1 cellular context compared by ENCODE assay signal in the genomic region with DNA sequence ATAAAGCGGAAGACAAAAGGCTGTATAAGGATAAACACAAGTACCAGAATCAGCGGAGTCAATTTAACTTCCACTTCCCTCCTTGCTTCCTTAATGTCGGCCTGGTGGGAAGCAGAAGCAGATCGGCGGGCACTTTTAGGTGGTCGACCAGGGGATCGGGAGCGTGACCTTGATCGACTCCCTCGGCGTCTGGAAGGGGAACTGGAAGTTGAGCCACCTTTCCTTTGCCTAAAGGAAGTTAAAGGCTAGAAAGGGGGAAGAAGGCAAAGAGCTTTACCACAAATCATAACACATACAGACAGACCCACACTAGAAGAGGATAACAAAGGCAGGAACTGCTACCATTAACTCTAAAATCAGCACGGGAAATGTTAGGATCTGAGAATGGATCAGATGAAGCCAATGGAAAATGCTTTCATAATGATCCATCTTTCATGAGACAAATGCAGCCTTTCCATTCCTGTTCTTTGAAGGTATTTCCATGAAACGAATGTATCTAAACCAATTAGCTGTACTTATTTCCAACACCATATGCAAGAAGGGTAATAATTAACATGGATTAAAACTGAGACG.
TF ChIP-seq lines count a peak whose summit lies in the region.

No MANE protein-coding gene starts in this region.

TF ChIP-seq in SK-N-SH, 30 proteins besides CTCF, POLR2A, EP300 and RAD21 (continued from another document):
- TF ChIP-seq, protein P1, sequence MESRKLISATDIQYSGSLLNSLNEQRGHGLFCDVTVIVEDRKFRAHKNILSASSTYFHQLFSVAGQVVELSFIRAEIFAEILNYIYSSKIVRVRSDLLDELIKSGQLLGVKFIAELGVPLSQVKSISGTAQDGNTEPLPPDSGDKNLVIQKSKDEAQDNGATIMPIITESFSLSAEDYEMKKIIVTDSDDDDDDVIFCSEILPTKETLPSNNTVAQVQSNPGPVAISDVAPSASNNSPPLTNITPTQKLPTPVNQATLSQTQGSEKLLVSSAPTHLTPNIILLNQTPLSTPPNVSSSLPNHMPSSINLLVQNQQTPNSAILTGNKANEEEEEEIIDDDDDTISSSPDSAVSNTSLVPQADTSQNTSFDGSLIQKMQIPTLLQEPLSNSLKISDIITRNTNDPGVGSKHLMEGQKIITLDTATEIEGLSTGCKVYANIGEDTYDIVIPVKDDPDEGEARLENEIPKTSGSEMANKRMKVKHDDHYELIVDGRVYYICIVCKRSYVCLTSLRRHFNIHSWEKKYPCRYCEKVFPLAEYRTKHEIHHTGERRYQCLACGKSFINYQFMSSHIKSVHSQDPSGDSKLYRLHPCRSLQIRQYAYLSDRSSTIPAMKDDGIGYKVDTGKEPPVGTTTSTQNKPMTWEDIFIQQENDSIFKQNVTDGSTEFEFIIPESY (IDR thresholded peaks at IDR 0.05; ENCODE audit: borderline replicate concordance, low read depth): no peak
- no peak for TF ChIP-seq FOSL2 (IDR thresholded peaks at IDR 0.05; ENCODE audit: borderline replicate concordance, low read depth)
- TF ChIP-seq, protein P2, sequence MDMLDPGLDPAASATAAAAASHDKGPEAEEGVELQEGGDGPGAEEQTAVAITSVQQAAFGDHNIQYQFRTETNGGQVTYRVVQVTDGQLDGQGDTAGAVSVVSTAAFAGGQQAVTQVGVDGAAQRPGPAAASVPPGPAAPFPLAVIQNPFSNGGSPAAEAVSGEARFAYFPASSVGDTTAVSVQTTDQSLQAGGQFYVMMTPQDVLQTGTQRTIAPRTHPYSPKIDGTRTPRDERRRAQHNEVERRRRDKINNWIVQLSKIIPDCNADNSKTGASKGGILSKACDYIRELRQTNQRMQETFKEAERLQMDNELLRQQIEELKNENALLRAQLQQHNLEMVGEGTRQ (IDR thresholded peaks at IDR 0.05; ENCODE audit: borderline replicate concordance, low read depth, low read length): no peak
- no peak for TF ChIP-seq FOXJ3 (CRISPR knock-in tag; IDR thresholded peaks at IDR 0.05)
- TF ChIP-seq RCOR1 (IDR thresholded peaks at IDR 0.05; ENCODE audit: low read length): no peak
- TF ChIP-seq, protein P3, sequence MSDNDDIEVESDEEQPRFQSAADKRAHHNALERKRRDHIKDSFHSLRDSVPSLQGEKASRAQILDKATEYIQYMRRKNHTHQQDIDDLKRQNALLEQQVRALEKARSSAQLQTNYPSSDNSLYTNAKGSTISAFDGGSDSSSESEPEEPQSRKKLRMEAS (IDR thresholded peaks at IDR 0.05; ENCODE audit: low read depth): no peak
- TF ChIP-seq NFIC (IDR thresholded peaks at IDR 0.05; ENCODE audit: borderline replicate concordance): no peak
